In the genomic region with DNA sequence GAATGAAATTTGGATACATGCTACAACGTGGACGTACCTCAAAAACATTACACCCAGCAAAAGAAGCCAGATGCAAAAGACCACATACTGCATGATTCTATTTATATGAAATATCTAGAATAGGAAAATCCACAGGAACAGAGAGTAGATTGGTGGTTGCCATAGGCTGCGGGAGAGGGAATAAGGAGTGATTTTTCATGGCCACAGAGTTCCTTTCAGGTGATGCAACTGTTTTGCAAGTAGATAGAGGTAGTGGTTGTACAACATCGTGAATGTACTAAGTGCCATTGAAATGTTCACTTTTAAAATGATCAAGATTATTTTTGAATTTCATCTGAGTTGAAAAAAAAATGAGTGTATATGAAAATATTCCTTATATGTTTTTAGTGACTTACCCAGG, we compare ENCODE assay signal across 9 cellular contexts.
"Had no signal": no experiment of that assay in that cellular context is flagged by ENCODE, and none has a peak within 500 bp of the region (broad histone marks: within the 10 kb centered on the region; RNA-seq: fewer than 3 reads in every experiment).

No MANE protein-coding gene starts in this region.

- H3K27ac Mint-ChIP-seq: HFFc6, IgD-negative memory B cell had no signal

- ATAC-seq: HCT116, HepG2 had no signal

- DNase-seq: GM23248, GOT3, H7, HFFc6 had no signal

- H3K9me3 ChIP-seq: HAP-1 had no signal

- H3K36me3 ChIP-seq: HAP-1 had no signal

- H3K4me3 ChIP-seq: GM23248, HAP-1 had no signal

- H3K27ac ChIP-seq: GM23248, HL-60 had no signal

- FAIRE-seq: HepG2 had no signal

- H3K4me1 Mint-ChIP-seq: IgD-negative memory B cell had no signal

- H3K4me1 ChIP-seq: HAP-1 had no signal

- H2AFZ ChIP-seq: GM23248 had no signal

- H3K27me3 Mint-ChIP-seq: IgD-negative memory B cell had no signal

- H3K9ac ChIP-seq: GM23248 had no signal

- H3K4me3 Mint-ChIP-seq: HFFc6, IgD-negative memory B cell had no signal
